In the genomic region with DNA sequence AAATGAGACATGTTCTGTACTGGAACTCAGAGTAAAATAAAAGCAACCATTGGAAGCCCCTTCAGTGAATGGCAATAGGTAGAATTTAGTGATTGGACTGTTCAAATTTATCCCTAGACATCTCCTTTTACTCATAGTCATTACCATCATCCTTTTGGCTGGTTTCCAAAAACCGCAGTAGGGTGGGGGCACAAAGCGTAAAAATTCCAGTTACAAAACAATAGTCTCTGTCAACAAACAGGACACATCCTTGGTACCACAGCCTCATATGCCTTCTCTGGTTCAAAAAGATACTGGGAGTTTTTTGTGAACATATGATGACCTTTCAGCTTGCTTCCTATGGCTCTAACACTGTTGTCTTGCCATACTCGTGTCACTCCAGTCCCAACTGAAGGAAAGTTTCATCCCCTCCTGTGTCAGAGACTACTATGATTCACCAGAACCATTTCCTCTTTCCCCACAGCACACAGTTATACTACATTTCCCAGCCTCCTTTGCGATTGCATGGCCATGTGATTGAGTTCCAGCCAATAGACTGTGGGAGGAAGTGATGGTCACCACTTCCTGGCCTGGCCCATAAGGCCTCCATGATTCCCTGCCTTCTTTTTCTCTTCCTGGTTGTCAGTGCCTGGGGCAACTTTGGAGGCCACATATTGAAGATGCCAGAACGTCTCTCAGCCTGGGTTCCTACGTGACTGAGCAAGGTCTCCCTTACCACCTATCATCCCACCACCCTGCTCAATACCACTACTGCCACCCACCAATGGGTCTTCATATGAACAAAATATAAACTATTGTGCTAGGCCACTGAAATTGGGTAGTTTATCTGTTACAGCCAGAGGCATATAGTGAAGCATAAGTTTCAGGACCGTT, we compare ENCODE assay signal across 8 cellular contexts.
DNase-seq lines count a peak whose midpoint lies in the region; TF ChIP-seq lines count a peak whose summit lies in the region.

No MANE protein-coding gene starts in this region.

- no peak overlapping the region for H3K9ac ChIP-seq in MM.1S (ENCODE audit: low read length)

- H3F3A ChIP-seq in MM.1S (ENCODE audit: insufficient read depth, low read length) = no peaks in the 10 kb centered on the region

- H3K9me3 Mint-ChIP-seq in activated naive CD8-positive, alpha-beta T cell treated with anti-CD3 and anti-CD28 coated beads for 36 hours = peaks cover 8% of the 10 kb centered on the region

- no peak overlapping the region for H3K27ac ChIP-seq in HEK293 (ENCODE audit: extremely low read depth, low read depth, low read length)
- no peak overlapping the region for H3K27ac ChIP-seq in MM.1S (ENCODE audit: low read length)
- H3K27ac ChIP-seq in transverse colon = no peak overlapping the region

- H3K36me3 Mint-ChIP-seq in activated naive CD8-positive, alpha-beta T cell treated with anti-CD3 and anti-CD28 coated beads for 36 hours = peaks cover 3% of the 10 kb centered on the region

- H3K4me3 ChIP-seq in HEK293 (ENCODE audit: low read depth, low read length) (no peak overlapping the region), MM.1S (ENCODE audit: low read length) (no peak overlapping the region), transverse colon (no peak overlapping the region)

- POLR2A ChIA-PET in HEK293 (lab: Yijun Ruan, JAX) = no interaction called here

- H3K27me3 Mint-ChIP-seq in activated naive CD8-positive, alpha-beta T cell treated with anti-CD3 and anti-CD28 coated beads for 36 hours = peaks cover 14% of the 10 kb centered on the region

- 50 to 63% methylated on average over 2 to 7 of the region's 7 CpGs for WGBS in transverse colon (ENCODE audit: low coverage in 1 of 2), 2 donors

- no peak for TF ChIP-seq POLR2A in transverse colon (IDR thresholded peaks at IDR 0.05)

- H3K4me1 ChIP-seq in HEK293 (ENCODE audit: control insufficient read depth, insufficient read depth, low read length) (no peaks in the 10 kb centered on the region), MM.1S (ENCODE audit: low read length) (no peaks in the 10 kb centered on the region), transverse colon (no peaks in the 10 kb centered on the region)

- no peaks in the 10 kb centered on the region for H3K36me3 ChIP-seq in HEK293 (ENCODE audit: control insufficient read depth in 2 of 2, insufficient read depth in 1 of 2, low read length in 2 of 2)
- H3K36me3 ChIP-seq in MM.1S (replicated peaks; ENCODE audit: insufficient read depth, low read length) = no peaks in the 10 kb centered on the region
- H3K36me3 ChIP-seq in transverse colon = no peaks in the 10 kb centered on the region

- no peak overlapping the region for H3K4me2 ChIP-seq in MM.1S (ENCODE audit: low read depth, low read length)

- H3K9me3 ChIP-seq in HEK293 (ENCODE audit: control insufficient read depth, insufficient read depth, low read depth, low read length) (no peaks in the 10 kb centered on the region), MM.1S (replicated peaks; ENCODE audit: insufficient read depth, low read length) (no peaks in the 10 kb centered on the region), transverse colon (no peaks in the 10 kb centered on the region)

- no peak overlapping the region for H3K27ac Mint-ChIP-seq in activated naive CD8-positive, alpha-beta T cell treated with anti-CD3 and anti-CD28 coated beads for 36 hours

- DNase-seq in NCI-H526 (lab: John Stamatoyannopoulos, UW) = peak; percentile 2 to 5
- DNase-seq in NCI-H526 treated with DMSO at 0.1 percent for 48 hours (lab: John Stamatoyannopoulos, UW) = no peak
- DNase-seq in MM.1S = peak; percentile 12
- peak; percentile 22 for DNase-seq in activated naive CD8-positive, alpha-beta T cell treated with anti-CD3 and anti-CD28 coated beads for 36 hours
- DNase-seq in NCI-H1694 treated with DMSO at 0.1 percent for 48 hours (lab: John Stamatoyannopoulos, UW) = no peak
- no peak for DNase-seq in NCI-H1436 (lab: John Stamatoyannopoulos, UW)
- DNase-seq in transverse colon = no peak

- peak overlapping the region; percentile 27; the same call in 1 of the 2 replicates for H2AFZ ChIP-seq in MM.1S (ENCODE audit: low read length)

- no peaks in the 10 kb centered on the region for H4K20me1 ChIP-seq in MM.1S (ENCODE audit: insufficient read depth, low read length)

- H3K27me3 ChIP-seq in MM.1S (replicated peaks; ENCODE audit: insufficient read depth, low read length) = no peaks in the 10 kb centered on the region
- H3K27me3 ChIP-seq in transverse colon = no peaks in the 10 kb centered on the region

- H3K9me2 ChIP-seq in MM.1S (replicated peaks; ENCODE audit: insufficient read depth, low read length) = no peaks in the 10 kb centered on the region

- no peak for TF ChIP-seq EP300 in transverse colon (IDR thresholded peaks at IDR 0.05; ENCODE audit: low read depth)

- CTCF ChIA-PET in HEK293 (lab: Yijun Ruan, JAX) = no interaction called here

- intact Hi-C loops in transverse colon (cut with DNase I; ENCODE audit: low total_unique reads) = no loop called here

- peaks cover 2% of the 10 kb centered on the region for H3K4me1 Mint-ChIP-seq in activated naive CD8-positive, alpha-beta T cell treated with anti-CD3 and anti-CD28 coated beads for 36 hours

- H3K4me3 Mint-ChIP-seq in activated naive CD8-positive, alpha-beta T cell treated with anti-CD3 and anti-CD28 coated beads for 36 hours = peak overlapping the region; percentile 44

- TF ChIP-seq CTCF in HEK293 (tag by site-specific recombination; IDR thresholded peaks at IDR 0.05) (no peak), MM.1S (IDR thresholded peaks at IDR 0.05; ENCODE audit: low read length) (no peak), transverse colon (IDR thresholded peaks at IDR 0.05) (no peak)

- in situ Hi-C loops in transverse colon (cut with MboI; ENCODE audit: low pct_ligation_motif_present in 1 of 4, low pct_unique_long_range_greater_than_20kb in 1 of 4, low sequenced_read_pairs in 3 of 4) = no loop called here

- H3K79me2 ChIP-seq in MM.1S (ENCODE audit: low read length) = no peaks in the 10 kb centered on the region

TF ChIP-seq in HEK293, 187 proteins besides CTCF, POLR2A, EP300 and RAD21:
- TF ChIP-seq, protein P1, sequence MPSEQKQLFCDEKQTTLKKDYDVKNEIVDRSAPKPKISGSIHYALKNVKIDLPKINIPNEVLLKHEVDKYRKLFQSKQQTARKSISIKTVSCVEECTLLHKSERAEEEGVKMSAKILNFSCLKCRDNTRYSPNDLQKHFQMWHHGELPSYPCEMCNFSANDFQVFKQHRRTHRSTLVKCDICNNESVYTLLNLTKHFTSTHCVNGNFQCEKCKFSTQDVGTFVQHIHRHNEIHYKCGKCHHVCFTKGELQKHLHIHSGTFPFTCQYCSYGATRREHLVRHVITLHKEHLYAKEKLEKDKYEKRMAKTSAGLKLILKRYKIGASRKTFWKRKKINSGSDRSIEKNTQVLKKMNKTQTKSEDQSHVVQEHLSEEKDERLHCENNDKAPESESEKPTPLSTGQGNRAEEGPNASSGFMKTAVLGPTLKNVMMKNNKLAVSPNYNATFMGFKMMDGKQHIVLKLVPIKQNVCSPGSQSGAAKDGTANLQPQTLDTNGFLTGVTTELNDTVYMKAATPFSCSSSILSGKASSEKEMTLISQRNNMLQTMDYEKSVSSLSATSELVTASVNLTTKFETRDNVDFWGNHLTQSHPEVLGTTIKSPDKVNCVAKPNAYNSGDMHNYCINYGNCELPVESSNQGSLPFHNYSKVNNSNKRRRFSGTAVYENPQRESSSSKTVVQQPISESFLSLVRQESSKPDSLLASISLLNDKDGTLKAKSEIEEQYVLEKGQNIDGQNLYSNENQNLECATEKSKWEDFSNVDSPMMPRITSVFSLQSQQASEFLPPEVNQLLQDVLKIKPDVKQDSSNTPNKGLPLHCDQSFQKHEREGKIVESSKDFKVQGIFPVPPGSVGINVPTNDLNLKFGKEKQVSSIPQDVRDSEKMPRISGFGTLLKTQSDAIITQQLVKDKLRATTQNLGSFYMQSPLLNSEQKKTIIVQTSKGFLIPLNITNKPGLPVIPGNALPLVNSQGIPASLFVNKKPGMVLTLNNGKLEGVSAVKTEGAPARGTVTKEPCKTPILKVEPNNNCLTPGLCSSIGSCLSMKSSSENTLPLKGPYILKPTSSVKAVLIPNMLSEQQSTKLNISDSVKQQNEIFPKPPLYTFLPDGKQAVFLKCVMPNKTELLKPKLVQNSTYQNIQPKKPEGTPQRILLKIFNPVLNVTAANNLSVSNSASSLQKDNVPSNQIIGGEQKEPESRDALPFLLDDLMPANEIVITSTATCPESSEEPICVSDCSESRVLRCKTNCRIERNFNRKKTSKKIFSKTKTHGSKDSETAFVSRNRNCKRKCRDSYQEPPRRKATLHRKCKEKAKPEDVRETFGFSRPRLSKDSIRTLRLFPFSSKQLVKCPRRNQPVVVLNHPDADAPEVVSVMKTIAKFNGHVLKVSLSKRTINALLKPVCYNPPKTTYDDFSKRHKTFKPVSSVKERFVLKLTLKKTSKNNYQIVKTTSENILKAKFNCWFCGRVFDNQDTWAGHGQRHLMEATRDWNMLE (tag by site-specific recombination; conservative IDR thresholded peaks at IDR 0.05; ENCODE audit: low read depth) = peak; percentile 41; the same call in 1 of the 2 replicates
- TF ChIP-seq, protein P2, sequence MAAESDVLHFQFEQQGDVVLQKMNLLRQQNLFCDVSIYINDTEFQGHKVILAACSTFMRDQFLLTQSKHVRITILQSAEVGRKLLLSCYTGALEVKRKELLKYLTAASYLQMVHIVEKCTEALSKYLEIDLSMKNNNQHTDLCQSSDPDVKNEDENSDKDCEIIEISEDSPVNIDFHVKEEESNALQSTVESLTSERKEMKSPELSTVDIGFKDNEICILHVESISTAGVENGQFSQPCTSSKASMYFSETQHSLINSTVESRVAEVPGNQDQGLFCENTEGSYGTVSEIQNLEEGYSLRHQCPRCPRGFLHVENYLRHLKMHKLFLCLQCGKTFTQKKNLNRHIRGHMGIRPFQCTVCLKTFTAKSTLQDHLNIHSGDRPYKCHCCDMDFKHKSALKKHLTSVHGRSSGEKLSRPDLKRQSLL (tag by site-specific recombination; IDR thresholded peaks at IDR 0.05) = no peak

Comparison
In these comparisons a context has a peak if more than half of its experiments do, and no peak if none do; other contexts are left out.
1. DNase-seq: peak in NCI-H526 (2 of 2), MM.1S (single experiment) and activated naive CD8-positive, alpha-beta T cell treated with anti-CD3 and anti-CD28 coated beads for 36 hours (single experiment); none in NCI-H526 treated with DMSO at 0.1 percent for 48 hours (single experiment), NCI-H1694 treated with DMSO at 0.1 percent for 48 hours (single experiment), NCI-H1436 (single experiment) and transverse colon (single experiment).